8 cellular contexts compared by ENCODE assay signal in the genomic region with DNA sequence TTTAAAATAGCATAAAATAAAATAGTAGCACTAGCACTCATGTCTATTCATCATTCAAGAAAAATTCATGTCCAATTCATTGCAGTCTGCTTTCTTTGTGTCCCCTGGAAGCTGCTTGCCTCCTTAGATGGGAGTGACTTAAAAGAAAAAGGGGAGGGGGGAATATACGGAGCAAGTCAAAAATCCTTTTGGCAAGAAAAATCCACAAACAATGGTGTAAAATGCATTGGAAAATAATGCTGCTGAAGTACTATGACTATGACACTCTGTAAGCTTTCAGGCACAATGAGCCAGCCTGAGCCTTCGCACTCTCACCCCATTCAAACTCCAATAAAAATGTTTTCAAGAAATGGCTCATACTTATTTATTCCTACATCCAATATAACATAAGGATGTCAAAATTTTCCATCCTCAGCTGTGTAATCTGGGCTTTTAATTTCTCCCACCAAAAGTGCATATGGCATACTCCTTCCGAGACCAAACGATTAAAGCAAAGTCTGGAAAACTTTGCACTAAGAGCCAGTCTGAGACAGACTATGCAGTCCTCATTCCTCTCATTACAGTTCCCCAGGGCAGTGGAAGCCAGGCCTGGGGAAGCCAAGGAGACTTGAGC. TPM values are rescaled to one million over a fixed set of nuclear protein-coding genes. Genes with fewer than 3 reads are reported as not detected.
DNase-seq lines count a peak whose midpoint lies in the region; ATAC-seq and TF ChIP-seq lines count a peak whose summit lies in the region.

No MANE protein-coding gene starts in this region.

- ATAC-seq in GM21367 (IDR thresholded peaks at IDR 0.05; ENCODE audit: unreplicated experiment), result no peak
- no peak for ATAC-seq in HG03159 (IDR thresholded peaks at IDR 0.05; ENCODE audit: unreplicated experiment)

- H3K36me3 Mint-ChIP-seq in nephron progenitor cell (ENCODE audit: low read depth), result no peaks in the 10 kb centered on the region

- peak overlapping the region; percentile 90 for H3K4me3 Mint-ChIP-seq in nephron progenitor cell

- H3K4me3 ChIP-seq in SJSA1 (peak overlapping the region; percentile 50), esophagus squamous epithelium (peak overlapping the region; percentile 26 to 80 (median 60))

- H3K4me1 Mint-ChIP-seq in nephron progenitor cell, result peaks cover 85% of the 10 kb centered on the region

- H3K27ac Mint-ChIP-seq in nephron progenitor cell, result peak overlapping the region; percentile 97

- no peaks in the 10 kb centered on the region for H3K9me3 Mint-ChIP-seq in nephron progenitor cell

- H3K4me1 ChIP-seq in SJSA1 (replicated peaks) (peaks cover 37% of the 10 kb centered on the region), esophagus squamous epithelium (peaks cover 18 to 64% (median 40%) of the 10 kb centered on the region in 3 donors)

- DNase-seq in ELF-1 (ENCODE audit: low read depth, low spot score) (peak; percentile 17), SJSA1 (ENCODE audit: low read depth in 1 of 2, low spot score in 2 of 2) (peak in 1 of 2 experiments; percentile 50), esophagus squamous epithelium (lab: John Stamatoyannopoulos, UW) (no peak), nephron progenitor cell (no peak), germinal center (ENCODE audit: low spot score) (no peak)
- DNase-seq in activated CD8-positive, alpha-beta memory T cell treated with anti-CD3 and anti-CD28 coated beads, Interleukin-2, amount 50 U/mL, for 48 hours, result no peak

- H3K36me3 ChIP-seq in SJSA1, result no peaks in the 10 kb centered on the region
- no peaks in the 10 kb centered on the region for H3K36me3 ChIP-seq in esophagus squamous epithelium

- H3K27ac ChIP-seq in SJSA1 (peak overlapping the region; percentile 91), esophagus squamous epithelium (peak overlapping the region; percentile 78 to 96 (median 92))

- WGBS in esophagus squamous epithelium, 2 donors, result 18 to 30% methylated on average over 4 of the region's 4 CpGs

- no peaks in the 10 kb centered on the region for H3K27me3 ChIP-seq in SJSA1 (replicated peaks)
- peaks cover 0 to 28% (median 0%) of the 10 kb centered on the region in 4 donors for H3K27me3 ChIP-seq in esophagus squamous epithelium

- intact Hi-C loops in esophagus squamous epithelium (cut with DNase I), result no loop called here

- no peaks in the 10 kb centered on the region for H3K9me3 ChIP-seq in SJSA1 (replicated peaks)
- no peaks in the 10 kb centered on the region for H3K9me3 ChIP-seq in esophagus squamous epithelium

- TF ChIP-seq CTCF in esophagus squamous epithelium (IDR thresholded peaks at IDR 0.05) (no peak), nephron progenitor cell (IDR thresholded peaks at IDR 0.05) (no peak)

- TF ChIP-seq POLR2A in esophagus squamous epithelium (IDR thresholded peaks at IDR 0.05), result no peak

- no peaks in the 10 kb centered on the region for H3K27me3 Mint-ChIP-seq in nephron progenitor cell (ENCODE audit: low read depth, poor library complexity)

RNA-seq across cellular contexts. Expression of gene NEDD9, which starts 0.8 kb away (rescaled TPM):
- 13.3 and 27.8 TPM in 2 replicates for total RNA-seq in SJSA1 (2014; rRNA removed; shearing (Covaris generic))
- total RNA-seq in esophagus squamous epithelium, result 10 to 100 TPM in 2 of 4 donors, 1 to 10 TPM in 2; 7.7 to 14.9 (median 10.9) TPM
